Comparison of ENCODE assay signal across 8 cellular contexts in genomic region chr10:124791378-124792348, GRCh38. TPM values are rescaled to one million over a fixed set of nuclear protein-coding genes. Genes with fewer than 3 reads are reported as not detected.
DNase-seq lines count a peak whose midpoint lies in the region; ATAC-seq and TF ChIP-seq lines count a peak whose summit lies in the region.

EEF1AKMT2 (minus strand) TSS chr10:124791887; CDS start chr10:124791833, 54 bp downstream.

- H2AFZ ChIP-seq in fibroblast of lung (ENCODE audit: low read length), result peak within 1 kb of the TSS; percentile 98

- TF ChIP-seq CTCF in DOHH2 (IDR thresholded peaks at IDR 0.05; ENCODE audit: low read depth, low read length, poor library complexity, severe bottlenecking) (peak; percentile 69), fibroblast of lung (conservative IDR thresholded peaks at IDR 0.05 in 1 of 2, IDR thresholded peaks at IDR 0.05 in 1 of 2; ENCODE audit: low read depth in 1 of 2, low read length in 2 of 2) (peak; percentile 7 to 33), natural killer cell (IDR thresholded peaks at IDR 0.05) (peak; percentile 31)

- H3K4me3 Mint-ChIP-seq in activated T-helper 1 cell treated with anti-CD3 and anti-CD28 coated beads, Interleukin-12 subunit alpha, Interleukin-12 subunit beta, Interleukin-2, Interleukin-4 antibody, amounts not matched to agents 30 ng/mL and 10 ng/mL and 1 ng/mL, durations not matched to agents 14 hours and 24 hours and 36 hours, result peak within 1 kb of the TSS; percentile 94
- peak within 1 kb of the TSS; percentile 98 for H3K4me3 Mint-ChIP-seq in natural killer cell

- peak within 1 kb of the TSS; percentile 72 for H3K27ac ChIP-seq in DOHH2 (ENCODE audit: low read depth, low read length)
- H3K27ac ChIP-seq in fibroblast of lung (ENCODE audit: insufficient read depth, low read length), result peak within 1 kb of the TSS; percentile 95

- intact Hi-C loops in activated T-helper 1 cell treated with anti-CD3 and anti-CD28 coated beads, Interleukin-12 subunit alpha, Interleukin-12 subunit beta, Interleukin-2, Interleukin-4 antibody, amounts not matched to agents 30 ng/mL and 10 ng/mL and 1 ng/mL, durations not matched to agents 14 hours and 24 hours and 36 hours (cut with micrococcal nuclease), result loop anchor here (1.0 to 5.0 kb wide), 11 partner anchors 10 to 926 kb away; partner anchors contain the start of genes ABRAXAS2, EDRF1, FAM53B and LHPP
- intact Hi-C loops in natural killer cell (cut with micrococcal nuclease), result loop anchor here (1.0 to 5.0 kb wide), 3 partner anchors 10 to 174 kb away; partner anchors contain the start of genes ABRAXAS2 and FAM53B

- peak within 1 kb of the TSS; percentile 92 for H3K27ac Mint-ChIP-seq in activated T-helper 1 cell treated with anti-CD3 and anti-CD28 coated beads, Interleukin-12 subunit alpha, Interleukin-12 subunit beta, Interleukin-2, Interleukin-4 antibody, amounts not matched to agents 30 ng/mL and 10 ng/mL and 1 ng/mL, durations not matched to agents 14 hours and 24 hours and 36 hours
- H3K27ac Mint-ChIP-seq in natural killer cell, result peak within 1 kb of the TSS; percentile 91 to 98

- H3K9me2 ChIP-seq in DOHH2 (replicated peaks; ENCODE audit: control insufficient read depth, low read length), result no peaks in the 10 kb centered on the region

- no peaks in the 10 kb centered on the region for H3K9me3 Mint-ChIP-seq in activated T-helper 1 cell treated with anti-CD3 and anti-CD28 coated beads, Interleukin-12 subunit alpha, Interleukin-12 subunit beta, Interleukin-2, Interleukin-4 antibody, amounts not matched to agents 30 ng/mL and 10 ng/mL and 1 ng/mL, durations not matched to agents 14 hours and 24 hours and 36 hours
- H3K9me3 Mint-ChIP-seq in natural killer cell, result no peaks in the 10 kb centered on the region

- peak; percentile 85 for DNase-seq in KG1 (lab: John Stamatoyannopoulos, UW)
- peak; percentile 80 for DNase-seq in RPMI7951 (ENCODE audit: low read depth)
- peak; percentile 78 for DNase-seq in activated T-helper 1 cell treated with anti-CD3 and anti-CD28 coated beads, Interleukin-12 subunit alpha, Interleukin-12 subunit beta, Interleukin-2, Interleukin-4 antibody, amounts not matched to agents 30 ng/mL and 10 ng/mL and 1 ng/mL, durations not matched to agents 14 hours and 24 hours and 36 hours (ENCODE audit: low spot score)
- DNase-seq in fibroblast of lung (ENCODE audit: low read depth in 2 of 2), result peak; percentile 84 to 86
- DNase-seq in natural killer cell, result peak; percentile 81
- peak; percentile 81 for DNase-seq in stimulated activated naive CD4-positive, alpha-beta T cell treated with Interleukin-2 at 50 U/mL for 16 hours (lab: John Stamatoyannopoulos, UW)

- H4K20me1 ChIP-seq in DOHH2 (ENCODE audit: control insufficient read depth, insufficient read depth, low read depth, low read length) (no peaks in the 10 kb centered on the region), fibroblast of lung (ENCODE audit: control insufficient read depth, extremely low read depth, insufficient read depth, low read length) (no peaks in the 10 kb centered on the region)

- peaks cover 24% of the 10 kb centered on the region for H3K4me1 Mint-ChIP-seq in activated T-helper 1 cell treated with anti-CD3 and anti-CD28 coated beads, Interleukin-12 subunit alpha, Interleukin-12 subunit beta, Interleukin-2, Interleukin-4 antibody, amounts not matched to agents 30 ng/mL and 10 ng/mL and 1 ng/mL, durations not matched to agents 14 hours and 24 hours and 36 hours (ENCODE audit: low read depth)
- H3K4me1 Mint-ChIP-seq in natural killer cell, result peaks cover 23 to 26% of the 10 kb centered on the region in 2 donors

- H3F3A ChIP-seq in DOHH2 (ENCODE audit: control insufficient read depth, insufficient read depth), result no peaks in the 10 kb centered on the region; the same call in 1 of the 2 replicates

- H3K79me2 ChIP-seq in DOHH2 (ENCODE audit: control insufficient read depth, low read length), result peaks cover 34% of the 10 kb centered on the region
- peaks cover 21% of the 10 kb centered on the region for H3K79me2 ChIP-seq in fibroblast of lung (ENCODE audit: control insufficient read depth, insufficient read depth, low read length)

- H3K36me3 ChIP-seq in DOHH2 (ENCODE audit: control insufficient read depth, low read length) (peaks cover 32% of the 10 kb centered on the region), fibroblast of lung (ENCODE audit: control insufficient read depth, insufficient read depth, low read length) (no peaks in the 10 kb centered on the region)

- H3K9ac ChIP-seq in fibroblast of lung (ENCODE audit: insufficient read depth, low read length), result peak within 1 kb of the TSS; percentile 95

- peaks cover 3% of the 10 kb centered on the region for H3K27me3 Mint-ChIP-seq in activated T-helper 1 cell treated with anti-CD3 and anti-CD28 coated beads, Interleukin-12 subunit alpha, Interleukin-12 subunit beta, Interleukin-2, Interleukin-4 antibody, amounts not matched to agents 30 ng/mL and 10 ng/mL and 1 ng/mL, durations not matched to agents 14 hours and 24 hours and 36 hours (ENCODE audit: insufficient read depth)
- no peaks in the 10 kb centered on the region for H3K27me3 Mint-ChIP-seq in natural killer cell (ENCODE audit: low read depth in 2 of 2)

- ATAC-seq in GM21737 (IDR thresholded peaks at IDR 0.05; ENCODE audit: unreplicated experiment) (peak; percentile 87), natural killer cell (peak; percentile 96 to 98 (median 96))

- H3K36me3 Mint-ChIP-seq in activated T-helper 1 cell treated with anti-CD3 and anti-CD28 coated beads, Interleukin-12 subunit alpha, Interleukin-12 subunit beta, Interleukin-2, Interleukin-4 antibody, amounts not matched to agents 30 ng/mL and 10 ng/mL and 1 ng/mL, durations not matched to agents 14 hours and 24 hours and 36 hours (ENCODE audit: low read depth), result peaks cover 16% of the 10 kb centered on the region
- H3K36me3 Mint-ChIP-seq in natural killer cell, result no peaks in the 10 kb centered on the region

- H3K27me3 ChIP-seq in DOHH2 (ENCODE audit: control insufficient read depth, low read length) (no peaks in the 10 kb centered on the region), fibroblast of lung (ENCODE audit: control insufficient read depth, insufficient read depth, low read length) (no peaks in the 10 kb centered on the region)

- H3K9me3 ChIP-seq in DOHH2 (ENCODE audit: control insufficient read depth, insufficient read depth, low read length) (no peaks in the 10 kb centered on the region), fibroblast of lung (ENCODE audit: control insufficient read depth, insufficient read depth, low read depth, low read length) (no peaks in the 10 kb centered on the region)

- H3K4me3 ChIP-seq in DOHH2 (ENCODE audit: low read length) (peak within 1 kb of the TSS; percentile 97), fibroblast of lung (replicated peaks in 1 of 4; ENCODE audit: control extremely low read depth in 1 of 4, insufficient read depth in 1 of 4, low read depth in 3 of 4, low read length in 4 of 4) (peak within 1 kb of the TSS; percentile 91 to 99 (median 92))

- H3K4me2 ChIP-seq in DOHH2 (ENCODE audit: low read length), result peak within 1 kb of the TSS; percentile 92
- peak within 1 kb of the TSS; percentile 89 for H3K4me2 ChIP-seq in fibroblast of lung (ENCODE audit: extremely low read depth, insufficient read depth, low read length)

- H3K4me1 ChIP-seq in DOHH2 (ENCODE audit: control insufficient read depth, low read length) (peaks cover 15% of the 10 kb centered on the region), fibroblast of lung (ENCODE audit: control insufficient read depth, extremely low read depth, insufficient read depth, low read length) (no peaks in the 10 kb centered on the region)

RNA-seq across cellular contexts. Expression of gene EEF1AKMT2, which starts in this region (rescaled TPM):
- 24.1 and 31.1 TPM in 2 replicates for total RNA-seq in RPMI7951 (2014; rRNA removed; shearing (Covaris generic))
- total RNA-seq in activated T-helper 1 cell treated with anti-CD3 and anti-CD28 coated beads, Interleukin-12 subunit alpha, Interleukin-12 subunit beta, Interleukin-2, Interleukin-4 antibody, amounts not matched to agents 30 ng/mL and 10 ng/mL and 1 ng/mL, durations not matched to agents 14 hours and 24 hours and 36 hours, result 20.5 and 21.3 TPM in 2 replicates
- total RNA-seq in fibroblast of lung (14.4 and 20.5 TPM in 2 replicates), natural killer cell (10 to 100 TPM; 12.5 to 20.6 (median 20.1) TPM)
- polyA plus RNA-seq in fibroblast of lung, result 20.3 and 22.1 TPM in 2 replicates
- polyA plus RNA-seq in fibroblast of lung (2012), result 16.1 and 16.5 TPM in 2 replicates
- polyA minus RNA-seq in fibroblast of lung (ENCODE audit: low replicate concordance), result 0.30 and 3.2 TPM in 2 replicates

Comparison
In these comparisons a context has a peak if more than half of its experiments do, and no peak if none do; other contexts are left out.
1. Peak in every context shown above with its lines: DNase-seq, ATAC-seq, H3K4me3 ChIP-seq and H3K27ac ChIP-seq.